26 cellular contexts compared by ENCODE assay signal in the genomic region with DNA sequence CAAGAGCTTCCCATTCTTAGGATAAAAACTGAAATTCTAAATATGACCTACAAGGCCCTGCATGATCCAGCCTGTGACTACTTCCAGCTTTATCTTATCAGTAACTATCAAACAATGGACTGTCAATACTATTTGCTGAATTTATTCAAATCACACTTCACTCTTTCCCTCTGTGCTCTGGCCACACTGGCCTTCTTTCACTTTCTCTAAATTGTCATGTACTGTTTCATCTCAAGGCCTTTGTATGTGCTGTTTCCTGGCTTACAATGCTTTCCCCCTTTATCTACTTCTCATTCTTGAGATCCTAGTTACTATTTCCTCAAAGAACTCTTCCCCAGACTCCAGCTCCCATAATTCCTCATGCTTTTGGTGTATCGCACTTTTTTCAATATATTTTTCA. TPM values are rescaled to one million over a fixed set of nuclear protein-coding genes. Genes with fewer than 3 reads are reported as not detected.
"Had no signal": no experiment of that assay in that cellular context is flagged by ENCODE, and none has a peak within 500 bp of the region (broad histone marks: within the 10 kb centered on the region; RNA-seq: fewer than 3 reads in every experiment).

No MANE protein-coding gene starts in this region.

- H3K36me3 ChIP-seq: prostate gland had no signal

- ATAC-seq: left cardiac atrium; left lung; lower lobe of right lung; naive thymus-derived CD8-positive, alpha-beta T cell; pancreas; right cardiac atrium; sciatic nerve; stimulated activated memory B cell treated with anti-CD40 and anti-IgM and Interleukin-4, amounts not matched to agents 10 μg/mL and 1 μg/mL and 100 μg/mL, for 72 hours; stimulated activated naive CD8-positive, alpha-beta T cell treated with anti-CD3 and anti-CD28 coated beads, Interleukin-15, amount 100 ng/mL, for 72 hours had no signal

- H3K9me3 ChIP-seq: left lung, lower lobe of right lung, pancreas, prostate gland, tibial nerve, upper lobe of left lung, vagina had no signal

- H3K4me3 ChIP-seq: left lung, lower lobe of right lung, pancreas, prostate gland, skin epidermis, tibial nerve, upper lobe of left lung, vagina had no signal

- H3K27me3 ChIP-seq: left lung, pancreas, tibial nerve, upper lobe of left lung, vagina had no signal

- DNase-seq: hippocampal formation; kidney glomerular epithelial cell; left cardiac atrium; left lung; lower lobe of right lung; mammary epithelial cell; mesenchymal stem cell; naive thymus-derived CD8-positive, alpha-beta T cell; nucleus accumbens; pancreas; posterior cingulate gyrus; retina; right cardiac atrium; stimulated activated CD4-positive, alpha-beta T cell treated with anti-CD3 and anti-CD28 coated beads, Interleukin-4, amount 100 ng/mL, for 24 hours; stimulated activated CD8-positive, alpha-beta memory T cell treated with anti-CD3 and anti-CD28 coated beads, Interleukin-4, amount 100 ng/mL, for 48 hours; stimulated activated naive CD4-positive, alpha-beta T cell treated with Interleukin-2 at 50 U/mL for 16 hours; stimulated activated naive CD8-positive, alpha-beta T cell treated with anti-CD3 and anti-CD28 coated beads, Interleukin-15, amount 100 ng/mL, for 72 hours; substantia nigra; upper lobe of left lung had no signal

- H3K27ac ChIP-seq: left lung, lower lobe of right lung, pancreas, prostate gland, tibial nerve, upper lobe of left lung, vagina had no signal

RNA-seq across cellular contexts. Expression of a gene that starts 46.2 kb away (rescaled TPM):
- total RNA-seq: myocyte had no signal
- polyA plus RNA-seq: naive thymus-derived CD8-positive, alpha-beta T cell had no signal
